In the genomic region with DNA sequence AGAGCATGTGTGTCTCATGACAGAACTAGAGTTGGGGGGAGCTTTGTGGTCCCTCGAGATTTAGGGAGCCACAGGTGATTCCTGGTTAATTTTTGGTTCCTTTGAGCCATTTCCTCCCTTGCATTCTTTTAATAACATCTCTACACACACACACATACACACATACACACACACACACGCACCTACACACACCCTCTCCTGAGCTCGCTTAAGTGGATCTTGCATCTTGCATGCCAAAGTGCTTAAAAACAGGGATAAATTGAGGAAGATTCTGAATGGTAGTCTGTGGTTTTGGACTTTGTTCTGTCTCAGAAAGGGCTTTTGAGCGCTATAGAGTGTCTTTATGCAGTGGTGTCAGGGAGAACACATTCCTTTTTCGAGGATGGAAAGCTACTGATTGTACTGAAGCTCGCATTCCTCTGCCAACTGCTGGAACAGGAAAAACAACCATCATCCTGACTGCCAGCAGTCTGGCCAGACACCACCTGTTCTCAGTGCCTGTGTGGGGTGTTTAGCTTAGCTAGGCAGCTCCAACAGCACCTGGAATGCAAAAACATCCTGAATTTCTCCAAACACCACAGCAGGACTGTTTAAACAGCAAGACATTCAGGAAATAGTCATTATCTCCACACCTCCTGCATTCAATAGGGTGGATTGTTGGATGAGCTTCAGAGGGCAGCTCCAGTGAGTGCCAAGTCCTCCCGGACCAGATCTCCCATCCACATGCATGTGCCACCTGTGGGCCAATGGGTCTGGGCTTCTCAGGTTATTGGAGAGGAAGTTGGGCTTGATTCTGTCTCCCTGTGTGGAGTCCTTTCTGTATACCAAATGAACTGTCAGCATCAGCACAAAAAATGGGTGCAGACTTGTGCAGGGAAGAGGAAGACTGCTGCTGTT, we compare ENCODE assay signal across 10 cellular contexts. TPM values are rescaled to one million over a fixed set of nuclear protein-coding genes. Genes with fewer than 3 reads are reported as not detected.
DNase-seq lines count a peak whose midpoint lies in the region; ATAC-seq, FAIRE-seq and TF ChIP-seq lines count a peak whose summit lies in the region.
"Had no signal": no experiment of that assay in that cellular context is flagged by ENCODE, and none has a peak within 500 bp of the region (broad histone marks: within the 10 kb centered on the region; RNA-seq: fewer than 3 reads in every experiment).

No MANE protein-coding gene starts in this region.

- intact Hi-C loops in HepG2 (cut with micrococcal nuclease; ENCODE audit: unreplicated experiment) (no loop called here), right lobe of liver (cut with DNase I) (no loop called here), mammary epithelial cell (cut with micrococcal nuclease) (no loop called here)

- H4K20me1 ChIP-seq in HepG2 (ENCODE audit: insufficient read depth, low read length) (no peaks in the 10 kb centered on the region), mammary epithelial cell (ENCODE audit: insufficient read depth, low read length) (no peaks in the 10 kb centered on the region)

- H3K9ac ChIP-seq in HepG2 (ENCODE audit: insufficient read depth, low read depth, low read length) (no peak overlapping the region), mammary epithelial cell (ENCODE audit: insufficient read depth, low read length) (no peak overlapping the region)

- H2AFZ ChIP-seq in HepG2 (ENCODE audit: low read length) (no peak overlapping the region), mammary epithelial cell (ENCODE audit: low read depth, low read length) (peak overlapping the region; percentile 75)

- no peak for FAIRE-seq in HepG2 (lab: Jason Lieb, UNC)

- H3K27ac ChIP-seq in HepG2 (ENCODE audit: extremely low read length, insufficient read depth, low read length) (no peak overlapping the region), right lobe of liver (no peak overlapping the region), mammary epithelial cell (ENCODE audit: insufficient read depth, low read depth, low read length) (no peak overlapping the region), lung (ENCODE audit: low read depth in 1 of 2, low read length in 1 of 2) (no peak overlapping the region)

- no peaks in the 10 kb centered on the region for H3K36me3 Mint-ChIP-seq in activated naive CD4-positive, alpha-beta T cell treated with anti-CD3 and anti-CD28 coated beads, Interleukin-2, amount 10 ng/mL, durations not matched to agents 7 days and 5 days

- no peaks in the 10 kb centered on the region for H3K27me3 Mint-ChIP-seq in activated naive CD4-positive, alpha-beta T cell treated with anti-CD3 and anti-CD28 coated beads, Interleukin-2, amount 10 ng/mL, durations not matched to agents 7 days and 5 days

- CTCF ChIA-PET in HepG2 (lab: Yijun Ruan, JAX; ENCODE audit: low intra/inter-chr PET ratio, low total read pairs) (no interaction called here), mammary epithelial cell (lab: Charles Lee; ENCODE audit: low non-redundant PET) (no interaction called here)
- CTCF ChIA-PET in activated naive CD4-positive, alpha-beta T cell treated with anti-CD3 and anti-CD28 coated beads, Interleukin-2, amount 10 ng/mL, durations not matched to agents 7 days and 5 days (lab: Charles Lee), result no interaction called here

- peaks cover 9% of the 10 kb centered on the region; the same call in 1 of the 2 replicates for H3K4me1 ChIP-seq in HepG2 (ENCODE audit: insufficient read depth, low read length)
- no peaks in the 10 kb centered on the region for H3K4me1 ChIP-seq in right lobe of liver
- peaks cover 30% of the 10 kb centered on the region for H3K4me1 ChIP-seq in mammary epithelial cell (ENCODE audit: insufficient read depth, low read length)
- H3K4me1 ChIP-seq in lung (ENCODE audit: control insufficient read depth in 2 of 2, insufficient read depth in 2 of 2, low read length in 2 of 2), result peaks cover 0 to 3% of the 10 kb centered on the region in 2 donors

- peaks cover 1% of the 10 kb centered on the region for H3K9me3 Mint-ChIP-seq in activated naive CD4-positive, alpha-beta T cell treated with anti-CD3 and anti-CD28 coated beads, Interleukin-2, amount 10 ng/mL, durations not matched to agents 7 days and 5 days

- H3K27ac Mint-ChIP-seq in activated naive CD4-positive, alpha-beta T cell treated with anti-CD3 and anti-CD28 coated beads, Interleukin-2, amount 10 ng/mL, durations not matched to agents 7 days and 5 days, result no peak overlapping the region

- DNase-seq in HepG2 (ENCODE audit: low spot score) (peak; percentile 18), right lobe of liver (no peak), mammary epithelial cell (peak; percentile 57), lung (ENCODE audit: low spot score) (no peak), T-helper 2 cell (no peak), C1 segment of cervical spinal cord (lab: John Stamatoyannopoulos, UW) (no peak)
- DNase-seq in activated naive CD4-positive, alpha-beta T cell treated with anti-CD3 and anti-CD28 coated beads, Interleukin-2, amount 10 ng/mL, durations not matched to agents 7 days and 5 days, result no peak
- DNase-seq: nucleus accumbens, tibial artery had no signal

- no peaks in the 10 kb centered on the region for H3K79me2 ChIP-seq in HepG2 (ENCODE audit: insufficient read depth, low read length)
- no peaks in the 10 kb centered on the region for H3K79me2 ChIP-seq in mammary epithelial cell (ENCODE audit: insufficient read depth, low read length)

- H3K4me2 ChIP-seq in HepG2 (ENCODE audit: low read depth, low read length), result no peak overlapping the region
- peak overlapping the region; percentile 61 for H3K4me2 ChIP-seq in mammary epithelial cell (ENCODE audit: insufficient read depth, low read depth, low read length)

- TF ChIP-seq CTCF in HepG2 (CRISPR knock-in tag; IDR thresholded peaks at IDR 0.05) (no peak), right lobe of liver (IDR thresholded peaks at IDR 0.05) (no peak), mammary epithelial cell (conservative IDR thresholded peaks at IDR 0.05 in 1 of 2, IDR thresholded peaks at IDR 0.05 in 1 of 2; ENCODE audit: extremely low read depth in 1 of 2, insufficient read depth in 1 of 2, low read depth in 1 of 2, low read length in 2 of 2) (no peak), lung (IDR thresholded peaks at IDR 0.05; ENCODE audit: control extremely low read depth, extremely low read depth) (no peak)

- no peaks in the 10 kb centered on the region for H3K36me3 ChIP-seq in HepG2 (replicated peaks in 1 of 2; ENCODE audit: control insufficient read depth in 1 of 2, insufficient read depth in 2 of 2, low read length in 2 of 2)
- H3K36me3 ChIP-seq in right lobe of liver, result no peaks in the 10 kb centered on the region
- no peaks in the 10 kb centered on the region for H3K36me3 ChIP-seq in mammary epithelial cell (ENCODE audit: insufficient read depth, low read length)
- H3K36me3 ChIP-seq in lung (ENCODE audit: control insufficient read depth in 2 of 2, insufficient read depth in 2 of 2, low read length in 2 of 2), result no peaks in the 10 kb centered on the region
- H3K36me3 ChIP-seq: tibial artery had no signal

- no peak overlapping the region for H3K4me3 Mint-ChIP-seq in activated naive CD4-positive, alpha-beta T cell treated with anti-CD3 and anti-CD28 coated beads, Interleukin-2, amount 10 ng/mL, durations not matched to agents 7 days and 5 days

- BruUV-seq in HepG2 (replicated peaks; lab: Mats Ljungman, UMichigan) (no TSS peak), mammary epithelial cell (replicated peaks; lab: Mats Ljungman, UMichigan) (no TSS peak)

- H3K27me3 ChIP-seq in HepG2 (ENCODE audit: control insufficient read depth in 1 of 2, insufficient read depth in 2 of 2, low read length in 2 of 2) (no peaks in the 10 kb centered on the region; a peak in 1 of 5 replicates), right lobe of liver (no peaks in the 10 kb centered on the region), mammary epithelial cell (ENCODE audit: insufficient read depth, low read length) (no peaks in the 10 kb centered on the region), lung (ENCODE audit: control insufficient read depth, insufficient read depth) (no peaks in the 10 kb centered on the region)
- H3K27me3 ChIP-seq: tibial artery had no signal

- H3K4me1 Mint-ChIP-seq in activated naive CD4-positive, alpha-beta T cell treated with anti-CD3 and anti-CD28 coated beads, Interleukin-2, amount 10 ng/mL, durations not matched to agents 7 days and 5 days, result no peaks in the 10 kb centered on the region

- TF ChIP-seq EP300 in HepG2 (IDR thresholded peaks at IDR 0.05; ENCODE audit: low read depth in 2 of 2, low read length in 2 of 2) (no peak), HepG2 (CRISPR knock-in tag; IDR thresholded peaks at IDR 0.05; ENCODE audit: borderline replicate concordance) (no peak)

- dilution Hi-C loops in mammary epithelial cell (cut with HindIII; ENCODE audit: low sequenced_read_pairs), result no loop called here

- TF ChIP-seq POLR2A in HepG2 (IDR thresholded peaks at IDR 0.05; ENCODE audit: insufficient read depth in 1 of 2, low read depth in 2 of 2, low read length in 2 of 2) (no peak), right lobe of liver (IDR thresholded peaks at IDR 0.05) (no peak)

- WGBS in HepG2 (ENCODE audit: low lambda C conversion rate), result 8% methylated on average over 7 of the region's 7 CpGs
- WGBS in right lobe of liver (ENCODE audit: insufficient coverage, low coverage, low lambda C conversion rate, missing lambda C conversion rate), result 40% methylated on average over 6 of the region's 7 CpGs
- 28% methylated on average over 7 of the region's 7 CpGs for whole genome bisulfite sequencing in mammary epithelial cell (ENCODE audit: low coverage, missing lambda C conversion rate)
- WGBS in lung, 2 donors, result 40 to 69% methylated on average over 7 of the region's 7 CpGs

- H3K4me3 ChIP-seq in HepG2 (replicated peaks in 1 of 3; ENCODE audit: insufficient read depth in 1 of 3, low read depth in 2 of 3, low read length in 3 of 3), result no peak overlapping the region
- H3K4me3 ChIP-seq in right lobe of liver, result no peak overlapping the region
- no peak overlapping the region for H3K4me3 ChIP-seq in mammary epithelial cell (replicated peaks in 1 of 3; ENCODE audit: insufficient read depth in 1 of 3, low read depth in 2 of 3, low read length in 3 of 3)
- H3K4me3 ChIP-seq in lung, result no peak overlapping the region
- H3K4me3 ChIP-seq: tibial artery had no signal

- H3K9me3 ChIP-seq in HepG2 (ENCODE audit: low read length) (peaks cover 8% of the 10 kb centered on the region; the same call in 1 of the 2 replicates), right lobe of liver (no peaks in the 10 kb centered on the region), mammary epithelial cell (replicated peaks; ENCODE audit: insufficient read depth, low read length) (peaks cover 8% of the 10 kb centered on the region), lung (ENCODE audit: control insufficient read depth in 2 of 2, insufficient read depth in 1 of 2, low read length in 1 of 2) (peaks cover 0 to 8% of the 10 kb centered on the region in 2 donors)
- H3K9me3 ChIP-seq: tibial artery had no signal

- TF ChIP-seq RAD21 in HepG2 (CRISPR knock-in tag; IDR thresholded peaks at IDR 0.05), result no peak

- in situ Hi-C loops in HepG2 (cut with HindIII; ENCODE audit: extremely low pct_ligation_motif_present, low pct_unique_long_range_greater_than_20kb), result no loop called here
- in situ Hi-C loops in mammary epithelial cell (cut with MboI; ENCODE audit: low sequenced_read_pairs in 2 of 2), result no loop called here

- ATAC-seq in HepG2 (peak; percentile 35; the same call in 2 of the 3 replicates), right lobe of liver (no peak), lung (ENCODE audit: insufficient read depth, low FRiP score) (peak; percentile 19), HG02840 (IDR thresholded peaks at IDR 0.05; ENCODE audit: low FRiP score, unreplicated experiment) (no peak)

- POLR2A ChIA-PET in HepG2 (lab: Yijun Ruan, JAX), result no interaction called here

RNA-seq across cellular contexts. Expression of gene IGFBP7, which starts 21.9 kb away (rescaled TPM):
- 0.32 and 1.1 TPM in 2 replicates for total RNA-seq in HepG2 (2016; rRNA removed; fragmentation: Illumina TruSeq; extraction: Trizol)
- total RNA-seq in HepG2 (2016; cell fraction: cytosol; rRNA removed; fragmentation: Illumina TruSeq; extraction: Trizol; ENCODE audit: low read depth), result 0.30 TPM in 1 of 2 replicates, not detected in the other
- 0.46 and 0.52 TPM in 2 replicates for total RNA-seq in HepG2 (2016; cell fraction: insoluble cytoplasmic fraction; rRNA removed; fragmentation: Illumina TruSeq; extraction: Trizol)
- total RNA-seq in HepG2 (2016; cell fraction: membrane; rRNA removed; fragmentation: Illumina TruSeq; extraction: Trizol), result not detected in 2 replicates
- 0.93 and 0.94 TPM in 2 replicates for total RNA-seq in HepG2 (2016; cell fraction: nucleus; rRNA removed; fragmentation: Illumina TruSeq; extraction: Trizol)
- polyA plus RNA-seq in HepG2 (2011; rRNA removed), result 1.3 and 1.6 TPM in 2 replicates
- 0.96 and 1.2 TPM in 2 replicates for polyA plus RNA-seq in HepG2 (2011; cell fraction: cytosol; rRNA removed)
- 0.83 and 1.3 TPM in 2 replicates for polyA plus RNA-seq in HepG2 (2011; cell fraction: nucleus; rRNA removed)
- polyA plus RNA-seq in HepG2 (2012), result 0.36 and 0.42 TPM in 2 replicates
- polyA plus RNA-seq in HepG2 (2016; cell fraction: cytosol; fragmentation: Illumina TruSeq; extraction: Trizol; ENCODE audit: low read depth), result 0.14 and 0.24 TPM in 2 replicates
- polyA plus RNA-seq in HepG2 (2016; cell fraction: insoluble cytoplasmic fraction; fragmentation: Illumina TruSeq; extraction: Trizol; ENCODE audit: low read depth), result 0.52 and 0.59 TPM in 2 replicates
- polyA plus RNA-seq in HepG2 (2016; cell fraction: membrane; fragmentation: Illumina TruSeq; extraction: Trizol; ENCODE audit: low read depth), result 0.27 and 0.38 TPM in 2 replicates
- polyA plus RNA-seq in HepG2 (2016; cell fraction: nucleus; fragmentation: Illumina TruSeq; extraction: Trizol; ENCODE audit: insufficient read depth, low read depth), result 1.6 and 1.9 TPM in 2 replicates
- 0.62 and 1.8 TPM in 2 replicates for polyA minus RNA-seq in HepG2 (2011; rRNA and poly(A)+ RNA removed; ENCODE audit: low replicate concordance)
- polyA minus RNA-seq in HepG2 (2011; cell fraction: cytosol; rRNA and poly(A)+ RNA removed), result 0.53 and 1.3 TPM in 2 replicates
- polyA minus RNA-seq in HepG2 (2011; cell fraction: nucleus; rRNA and poly(A)+ RNA removed), result not detected in 2 replicates
- total RNA-seq in right lobe of liver, result 100 to 1,000 TPM in 5 of 6 experiments, 10 to 100 TPM in 1; 46.2 to 347 (median 163) TPM
- total RNA-seq in mammary epithelial cell, result 100 to 1,000 TPM in 1 of 2 donors, 10 to 100 TPM in 1; 73.4 to 300 TPM
- 159 TPM for polyA plus RNA-seq in mammary epithelial cell
- 42.0 TPM for polyA minus RNA-seq in mammary epithelial cell
- total RNA-seq in lung, result 100 to 1,000 TPM; 212 to 398 TPM
- polyA plus RNA-seq in lung, result 100 to 1,000 TPM; 400 to 517 TPM

Comparison
In these comparisons a context has a peak if more than half of its experiments do, and no peak if none do; other contexts are left out.
1. ATAC-seq: peak in HepG2 (single experiment) and lung (single experiment); none in right lobe of liver (0 of 4) and HG02840 (single experiment).
2. DNase-seq: peak in HepG2 (single experiment) and mammary epithelial cell (single experiment); none in right lobe of liver (0 of 3), lung (single experiment), T-helper 2 cell (0 of 5), activated naive CD4-positive, alpha-beta T cell treated with anti-CD3 and anti-CD28 coated beads, Interleukin-2, amount 10 ng/mL, durations not matched to agents 7 days and 5 days (single experiment) and C1 segment of cervical spinal cord (0 of 14).
3. RNA of gene IGFBP7, which starts 21.9 kb away (total RNA-seq): 212 to 398 TPM in lung, 73.4 to 300 TPM in mammary epithelial cell and 46.2 to 347 TPM in right lobe of liver; 0.30 to 1.1 TPM in HepG2; every median in the first group is over 10 times any median in the second.